ENCODE assay signal across 1 cellular context in genomic region chr15:56286213-56286612, GRCh38.
TF ChIP-seq lines count a peak whose summit lies in the region.

No MANE protein-coding gene starts in this region.

TF ChIP-seq in SK-N-SH treated with all-trans-retinoic acid at 6 μM for 48 hours, 23 proteins besides CTCF, POLR2A, EP300 and RAD21 (continued from another document):
- TF ChIP-seq CREB5 (CRISPR knock-in tag; IDR thresholded peaks at IDR 0.05; ENCODE audit: low read depth) = no peak
- TF ChIP-seq ZC3H10 (CRISPR knock-in tag; IDR thresholded peaks at IDR 0.05) = no peak
- TF ChIP-seq ZNF70 (CRISPR knock-in tag; IDR thresholded peaks at IDR 0.05) = no peak
TF ChIP-seq in SK-N-SH treated with all-trans-retinoic acid at 6 μM for 48 hours: peak in this region for 0.
